In genomic region chr5:107875834-107876233, GRCh38 we compare ENCODE assay signal across 11 cellular contexts.
DNase-seq lines count a peak whose midpoint lies in the region; ATAC-seq, FAIRE-seq and TF ChIP-seq lines count a peak whose summit lies in the region.
"Had no signal": no experiment of that assay in that cellular context is flagged by ENCODE, and none has a peak within 500 bp of the region (broad histone marks: within the 10 kb centered on the region; RNA-seq: fewer than 3 reads in every experiment).

No MANE protein-coding gene starts in this region.

- H3K27me3 Mint-ChIP-seq in type B pancreatic cell: peaks cover 2% of the 10 kb centered on the region
- H3K27me3 Mint-ChIP-seq in effector memory CD8-positive, alpha-beta T cell: no peaks in the 10 kb centered on the region
- H3K27me3 Mint-ChIP-seq: stimulated activated naive B cell treated with anti-CD40 and anti-IgM and Interleukin-4, amounts not matched to agents 10 μg/mL and 1 μg/mL and 100 μg/mL, for 72 hours had no signal

- no peak for FAIRE-seq in H54 (lab: Jason Lieb, UNC)

- H3K27ac Mint-ChIP-seq in type B pancreatic cell: no peak overlapping the region
- no peak overlapping the region for H3K27ac Mint-ChIP-seq in effector memory CD8-positive, alpha-beta T cell
- H3K27ac Mint-ChIP-seq: stimulated activated naive B cell treated with anti-CD40 and anti-IgM and Interleukin-4, amounts not matched to agents 10 μg/mL and 1 μg/mL and 100 μg/mL, for 72 hours had no signal

- TF ChIP-seq POLR2A in H54 (IDR thresholded peaks at IDR 0.05; ENCODE audit: low read depth, low read length): no peak

- H3K4me3 Mint-ChIP-seq in type B pancreatic cell: peak overlapping the region; percentile 29
- H3K4me3 Mint-ChIP-seq in effector memory CD8-positive, alpha-beta T cell: no peak overlapping the region
- H3K4me3 Mint-ChIP-seq: stimulated activated naive B cell treated with anti-CD40 and anti-IgM and Interleukin-4, amounts not matched to agents 10 μg/mL and 1 μg/mL and 100 μg/mL, for 72 hours had no signal

- peak; percentile 24 for DNase-seq in H54 (ENCODE audit: insufficient read length, low spot score)
- DNase-seq in astrocyte of the cerebellum (ENCODE audit: low read depth): peak; percentile 41
- DNase-seq in islet precursor cell: peak; percentile 79
- no peak for DNase-seq in type B pancreatic cell (ENCODE audit: extremely low spot score, unreplicated experiment)
- no peak for DNase-seq in effector memory CD8-positive, alpha-beta T cell
- no peak for DNase-seq in T-helper 2 cell
- no peak for DNase-seq in stimulated activated CD4-positive, alpha-beta T cell treated with anti-CD3 and anti-CD28 coated beads, Interleukin-2, amount 100 ng/mL, for 24 hours
- no peak for DNase-seq in Ammon's horn (ENCODE audit: low spot score)
- DNase-seq: stimulated activated naive B cell treated with anti-CD40 and anti-IgM and Interleukin-4, amounts not matched to agents 10 μg/mL and 1 μg/mL and 100 μg/mL, for 72 hours had no signal

- H3K9me3 Mint-ChIP-seq in type B pancreatic cell: no peaks in the 10 kb centered on the region
- no peaks in the 10 kb centered on the region for H3K9me3 Mint-ChIP-seq in effector memory CD8-positive, alpha-beta T cell
- H3K9me3 Mint-ChIP-seq: stimulated activated naive B cell treated with anti-CD40 and anti-IgM and Interleukin-4, amounts not matched to agents 10 μg/mL and 1 μg/mL and 100 μg/mL, for 72 hours had no signal

- no peak overlapping the region for H3K4me3 ChIP-seq in astrocyte of the cerebellum (ENCODE audit: low read depth, low read length)
- H3K4me3 ChIP-seq: ascending aorta, PC-9 had no signal

- no peak for ATAC-seq in effector memory CD8-positive, alpha-beta T cell (replicated peaks)
- ATAC-seq: stimulated activated naive B cell treated with anti-CD40 and anti-IgM and Interleukin-4, amounts not matched to agents 10 μg/mL and 1 μg/mL and 100 μg/mL, for 72 hours had no signal

- in situ Hi-C loops in astrocyte of the cerebellum (cut with HindIII; ENCODE audit: low sequenced_read_pairs): no loop called here

- peaks cover 4% of the 10 kb centered on the region for H3K36me3 Mint-ChIP-seq in type B pancreatic cell
- peaks cover 5% of the 10 kb centered on the region for H3K36me3 Mint-ChIP-seq in effector memory CD8-positive, alpha-beta T cell (ENCODE audit: insufficient read depth)

- TF ChIP-seq CTCF in astrocyte of the cerebellum (IDR thresholded peaks at IDR 0.05; ENCODE audit: low read depth, low read length, missing control alignments) (peak; percentile 49), type B pancreatic cell (conservative IDR thresholded peaks at IDR 0.05) (peak; percentile 58)

- H3K4me1 Mint-ChIP-seq in type B pancreatic cell (ENCODE audit: unreplicated experiment): peaks cover 38% of the 10 kb centered on the region
- peaks cover 0 to 4% of the 10 kb centered on the region in 2 donors for H3K4me1 Mint-ChIP-seq in effector memory CD8-positive, alpha-beta T cell (ENCODE audit: low read depth in 2 of 2)
- H3K4me1 Mint-ChIP-seq: stimulated activated naive B cell treated with anti-CD40 and anti-IgM and Interleukin-4, amounts not matched to agents 10 μg/mL and 1 μg/mL and 100 μg/mL, for 72 hours had no signal

Comparison
In these comparisons a context has a peak if more than half of its experiments do, and no peak if none do; other contexts are left out.
1. DNase-seq: peak in H54 (single experiment), astrocyte of the cerebellum (single experiment) and islet precursor cell (single experiment); none in type B pancreatic cell (single experiment), effector memory CD8-positive, alpha-beta T cell (0 of 3), T-helper 2 cell (0 of 5), stimulated activated CD4-positive, alpha-beta T cell treated with anti-CD3 and anti-CD28 coated beads, Interleukin-2, amount 100 ng/mL, for 24 hours (0 of 2) and Ammon's horn (single experiment).